1 cellular context compared by ENCODE assay signal in genomic region chrX:154372612-154373022, GRCh38.
TF ChIP-seq lines count a peak whose summit lies in the region.

No MANE protein-coding gene starts in this region.

TF ChIP-seq in K562, 482 proteins besides CTCF, POLR2A, EP300 and RAD21:
- 0 out of 4 replicates have a peak, but pooled peaks of 1 of the 2 experiments have one; percentile 19 for TF ChIP-seq MNT (conservative IDR thresholded peaks at IDR 0.05)
- peak in 1 of 2 experiments; percentile 91; a peak in 2 of 4 replicates for TF ChIP-seq SRF (CRISPR knock-in tag; IDR thresholded peaks at IDR 0.05)
- TF ChIP-seq USF2 (CRISPR knock-in tag; IDR thresholded peaks at IDR 0.05), result peak; percentile 22; the same call in 1 of the 2 replicates
- TF ChIP-seq USF1 (CRISPR knock-in tag; IDR thresholded peaks at IDR 0.05), result peak; percentile 68
- TF ChIP-seq YY1 (IDR thresholded peaks at IDR 0.05; ENCODE audit: borderline replicate concordance in 1 of 3, control insufficient read depth in 1 of 3, extremely low read depth in 1 of 3, insufficient read depth in 3 of 3, insufficient read length in 1 of 3, insufficient replicate concordance in 2 of 3, low read depth in 1 of 3, low read length in 2 of 3), result peak in 1 of 3 experiments; percentile 16
- TF ChIP-seq REST (CRISPR knock-in tag; IDR thresholded peaks at IDR 0.05; ENCODE audit: low read depth), result no peak
- TF ChIP-seq L3MBTL2 (IDR thresholded peaks at IDR 0.05), result peak; percentile 48; the same call in 1 of the 2 replicates
- no peak for TF ChIP-seq NCOA6 (IDR thresholded peaks at IDR 0.05)
- peak; percentile 18; the same call in 1 of the 2 replicates for TF ChIP-seq ZNF592 (IDR thresholded peaks at IDR 0.05)
